ENCODE assay signal across 10 cellular contexts in the genomic region with DNA sequence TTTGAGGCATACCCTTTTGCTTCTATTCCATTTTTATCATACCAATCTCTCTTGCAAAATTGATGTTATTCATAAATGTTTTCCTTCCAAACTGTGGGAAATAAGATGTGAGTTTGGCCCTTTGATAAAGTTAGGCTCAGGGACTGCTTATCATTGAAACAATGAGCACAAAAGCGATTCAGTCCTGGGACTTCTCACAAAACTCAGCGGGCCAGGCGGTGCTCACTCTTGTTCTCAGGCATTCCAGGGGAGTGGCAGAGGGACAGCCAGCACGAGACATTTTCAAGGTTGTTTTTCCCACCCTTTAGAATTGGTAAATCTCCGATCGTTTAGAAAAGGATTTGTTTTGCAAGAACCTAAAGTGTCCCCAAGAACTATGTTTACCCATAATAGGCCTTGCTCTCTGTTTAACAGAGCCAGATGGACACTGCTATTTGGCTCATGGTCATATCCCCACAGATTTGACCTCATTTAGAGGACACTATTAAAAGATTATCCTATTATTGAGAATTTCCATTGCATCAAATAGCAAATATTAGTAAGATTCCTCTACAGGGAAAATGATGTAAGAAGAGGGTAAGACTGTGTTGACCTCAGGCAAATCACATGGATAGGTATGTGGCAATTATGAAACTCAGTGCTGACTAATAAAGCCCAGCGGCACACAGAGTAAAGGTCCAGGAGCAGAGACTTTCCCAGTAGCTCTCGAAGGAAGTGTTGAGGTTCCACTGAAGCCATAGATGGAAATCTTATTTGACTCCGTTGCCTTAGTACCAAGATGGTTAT.
DNase-seq lines count a peak whose midpoint lies in the region; TF ChIP-seq lines count a peak whose summit lies in the region.
"Had no signal": no experiment of that assay in that cellular context is flagged by ENCODE, and none has a peak within 500 bp of the region (broad histone marks: within the 10 kb centered on the region; RNA-seq: fewer than 3 reads in every experiment).

No MANE protein-coding gene starts in this region.

- peaks cover 6% of the 10 kb centered on the region for H3K27me3 Mint-ChIP-seq in nephron progenitor cell (ENCODE audit: low read depth, poor library complexity)

- H3K36me3 ChIP-seq in HEK293 (ENCODE audit: control insufficient read depth in 2 of 2, insufficient read depth in 1 of 2, low read length in 2 of 2) (no peaks in the 10 kb centered on the region), skeletal muscle tissue (ENCODE audit: control insufficient read depth in 3 of 3, insufficient read depth in 3 of 3, low read length in 3 of 3) (no peaks in the 10 kb centered on the region)
- H3K36me3 ChIP-seq: prostate gland had no signal

- H3K4me1 ChIP-seq in HEK293 (ENCODE audit: control insufficient read depth, insufficient read depth, low read length) (peaks cover 5% of the 10 kb centered on the region), skeletal muscle tissue (ENCODE audit: control insufficient read depth in 3 of 3, insufficient read depth in 3 of 3, low read length in 3 of 3) (peaks cover 0 to 3% (median 0%) of the 10 kb centered on the region in 3 donors)
- H3K4me1 ChIP-seq: prostate gland had no signal

- no peak overlapping the region for H3K4me3 ChIP-seq in HEK293 (ENCODE audit: low read depth, low read length)
- no peak overlapping the region for H3K4me3 ChIP-seq in foreskin fibroblast (ENCODE audit: low read depth in 1 of 2, low read length in 2 of 2)
- H3K4me3 ChIP-seq in skeletal muscle tissue (ENCODE audit: low read length in 3 of 3): no peak overlapping the region
- H3K4me3 ChIP-seq: prostate gland had no signal

- no peaks in the 10 kb centered on the region for H3K9me3 Mint-ChIP-seq in nephron progenitor cell

- no peak for TF ChIP-seq CTCF in HEK293 (tag by site-specific recombination; IDR thresholded peaks at IDR 0.05)
- TF ChIP-seq CTCF in foreskin fibroblast (IDR thresholded peaks at IDR 0.05; ENCODE audit: low read depth, low read length): no peak
- no peak for TF ChIP-seq CTCF in nephron progenitor cell (IDR thresholded peaks at IDR 0.05)

- H3K27ac Mint-ChIP-seq in nephron progenitor cell: no peak overlapping the region

- no peaks in the 10 kb centered on the region for H3K27me3 ChIP-seq in skeletal muscle tissue (ENCODE audit: control insufficient read depth in 3 of 3, insufficient read depth in 3 of 3, low read length in 3 of 3)

- no peak overlapping the region for H3K4me3 Mint-ChIP-seq in nephron progenitor cell

- peak; percentile 46 for DNase-seq in T1000 (lab: John Stamatoyannopoulos, UW)
- peak; percentile 66 to 89 for DNase-seq in foreskin fibroblast
- no peak for DNase-seq in C1 segment of cervical spinal cord (lab: John Stamatoyannopoulos, UW)
- DNase-seq in NCI-H446 treated with DMSO at 0.1 percent for 48 hours (lab: John Stamatoyannopoulos, UW): no peak
- no peak for DNase-seq in nephron progenitor cell
- DNase-seq in 8988T: no peak
- DNase-seq: cortex of kidney had no signal

- H3K9me3 ChIP-seq in HEK293 (ENCODE audit: control insufficient read depth, insufficient read depth, low read depth, low read length): no peaks in the 10 kb centered on the region
- H3K9me3 ChIP-seq in skeletal muscle tissue (ENCODE audit: control insufficient read depth in 3 of 3, low read length in 3 of 3): no peaks in the 10 kb centered on the region
- H3K9me3 ChIP-seq: prostate gland had no signal

- CTCF ChIA-PET in HEK293 (lab: Yijun Ruan, JAX): no interaction called here

- H3K27ac ChIP-seq in HEK293 (ENCODE audit: extremely low read depth, low read depth, low read length): no peak overlapping the region
- peak overlapping the region; percentile 25 for H3K27ac ChIP-seq in skeletal muscle tissue (ENCODE audit: low read depth, low read length)
- H3K27ac ChIP-seq: prostate gland had no signal

- peaks cover 5% of the 10 kb centered on the region for H3K4me1 Mint-ChIP-seq in nephron progenitor cell

- POLR2A ChIA-PET in HEK293 (lab: Yijun Ruan, JAX): no interaction called here

- H3K36me3 Mint-ChIP-seq in nephron progenitor cell (ENCODE audit: low read depth): no peaks in the 10 kb centered on the region

- no peak overlapping the region for H3K9ac ChIP-seq in skeletal muscle tissue (ENCODE audit: low read depth in 1 of 3, low read length in 3 of 3)

TF ChIP-seq in HEK293, 187 proteins besides CTCF, POLR2A, EP300 and RAD21:
- TF ChIP-seq ZNF324 (tag by site-specific recombination; IDR thresholded peaks at IDR 0.05) (no peak), ZBTB17 (tag by site-specific recombination; IDR thresholded peaks at IDR 0.05) (peak; percentile 39; the same call in 1 of the 2 replicates), ZNF292 (tag by site-specific recombination; IDR thresholded peaks at IDR 0.05; ENCODE audit: borderline replicate concordance, low read depth) (no peak), ZNF747 (tag by site-specific recombination; IDR thresholded peaks at IDR 0.05) (no peak), ZNF121 (tag by site-specific recombination; IDR thresholded peaks at IDR 0.05) (no peak)

Comparison
In these comparisons a context has a peak if more than half of its experiments do, and no peak if none do; other contexts are left out.
1. DNase-seq: peak in T1000 (single experiment) and foreskin fibroblast (2 of 2); none in C1 segment of cervical spinal cord (0 of 14), NCI-H446 treated with DMSO at 0.1 percent for 48 hours (single experiment), nephron progenitor cell (single experiment) and 8988T (single experiment).